1 cellular context compared by ENCODE assay signal in genomic region chr3:197736491-197737318, GRCh38.
TF ChIP-seq lines count a peak whose summit lies in the region.

TSS of gene RUBCN (minus strand) at chr3:197736904. CDS start at chr3:197736719, 185 bp downstream.

TF ChIP-seq in HepG2, 621 proteins besides CTCF, POLR2A, EP300 and RAD21 (continued from another document and continues in another):
- no peak for TF ChIP-seq ZHX1 (CRISPR knock-in tag; IDR thresholded peaks at IDR 0.05; ENCODE audit: low read depth)
- peak; percentile 74 for TF ChIP-seq ZNF740 (CRISPR knock-in tag; IDR thresholded peaks at IDR 0.05)
- TF ChIP-seq ZNF790 (CRISPR knock-in tag; IDR thresholded peaks at IDR 0.05; ENCODE audit: borderline replicate concordance): no peak; the same call in 1 of the 2 replicates
- peak; percentile 32 for TF ChIP-seq FOXA3 (CRISPR knock-in tag; IDR thresholded peaks at IDR 0.05)
- peak; percentile 95 for TF ChIP-seq GABPB1 (CRISPR knock-in tag; IDR thresholded peaks at IDR 0.05)
- TF ChIP-seq HOMEZ (CRISPR knock-in tag; IDR thresholded peaks at IDR 0.05; ENCODE audit: low read depth): peak; percentile 59; the same call in 1 of the 2 replicates
- TF ChIP-seq ZNF260 (CRISPR knock-in tag; IDR thresholded peaks at IDR 0.05; ENCODE audit: borderline replicate concordance, low read depth): no peak
- 0 out of 2 replicates have a peak, but pooled peaks have one; percentile 63 for TF ChIP-seq TBP (CRISPR knock-in tag; IDR thresholded peaks at IDR 0.05)
- peak; percentile 42 for TF ChIP-seq PATZ1 (CRISPR knock-in tag; IDR thresholded peaks at IDR 0.05)
- TF ChIP-seq MXI1 (IDR thresholded peaks at IDR 0.05; ENCODE audit: borderline replicate concordance, low read depth, low read length): peak; percentile 47; the same call in 1 of the 3 replicates
- TF ChIP-seq ZFP41 (CRISPR knock-in tag; IDR thresholded peaks at IDR 0.05; ENCODE audit: borderline replicate concordance): no peak
- TF ChIP-seq ZNF431 (CRISPR knock-in tag; IDR thresholded peaks at IDR 0.05; ENCODE audit: borderline replicate concordance, low read depth): no peak
- no peak for TF ChIP-seq HNRNPH1 (optimal IDR thresholded peaks at IDR 0.05; ENCODE audit: low read depth, low read length)
- no peak for TF ChIP-seq LCORL (IDR thresholded peaks at IDR 0.05)
- no peak; the same call in none of the 2 replicates for TF ChIP-seq LCORL (CRISPR knock-in tag; IDR thresholded peaks at IDR 0.05)
- TF ChIP-seq ZMAT5 (CRISPR knock-in tag; IDR thresholded peaks at IDR 0.05; ENCODE audit: borderline replicate concordance, low read depth): no peak
- TF ChIP-seq POGZ (CRISPR knock-in tag; IDR thresholded peaks at IDR 0.05): peak; percentile 50; the same call in 1 of the 2 replicates
- peak; percentile 84 for TF ChIP-seq ETV5 (CRISPR knock-in tag; IDR thresholded peaks at IDR 0.05; ENCODE audit: borderline replicate concordance)
- TF ChIP-seq THAP9 (CRISPR knock-in tag; IDR thresholded peaks at IDR 0.05; ENCODE audit: borderline replicate concordance): peak; percentile 45; the same call in 1 of the 2 replicates
- no peak for TF ChIP-seq ZFYVE20 (CRISPR knock-in tag; IDR thresholded peaks at IDR 0.05; ENCODE audit: borderline replicate concordance, low read depth)
- TF ChIP-seq NRL (CRISPR knock-in tag; IDR thresholded peaks at IDR 0.05; ENCODE audit: borderline replicate concordance): no peak; the same call in 1 of the 2 replicates
- peak; percentile 79 for TF ChIP-seq SP2 (CRISPR knock-in tag; IDR thresholded peaks at IDR 0.05)
- TF ChIP-seq BORCS8-MEF2B (CRISPR knock-in tag; IDR thresholded peaks at IDR 0.05): peak; percentile 41; the same call in 1 of the 2 replicates
- TF ChIP-seq STAT5B (CRISPR knock-in tag; IDR thresholded peaks at IDR 0.05): no peak
- no peak for TF ChIP-seq FOXA1 (IDR thresholded peaks at IDR 0.05)
- TF ChIP-seq FOXA1 (CRISPR knock-in tag; IDR thresholded peaks at IDR 0.05): no peak
- no peak for TF ChIP-seq PTBP1 (IDR thresholded peaks at IDR 0.05; ENCODE audit: low read depth, low read length, poor library complexity, severe bottlenecking)
- 0 out of 2 replicates have a peak, but pooled peaks have one; percentile 26 for TF ChIP-seq PAXIP1 (CRISPR knock-in tag; conservative IDR thresholded peaks at IDR 0.05)
- TF ChIP-seq IKZF5 (CRISPR knock-in tag; IDR thresholded peaks at IDR 0.05): peak; percentile 44; the same call in 1 of the 2 replicates
- no peak for TF ChIP-seq SIN3B (IDR thresholded peaks at IDR 0.05; ENCODE audit: low read length)
- no peak for TF ChIP-seq PRDM4 (CRISPR knock-in tag; IDR thresholded peaks at IDR 0.05; ENCODE audit: borderline replicate concordance)
- no peak for TF ChIP-seq ZFP90 (CRISPR knock-in tag; IDR thresholded peaks at IDR 0.05; ENCODE audit: borderline replicate concordance)
- no peak; the same call in 1 of the 2 replicates for TF ChIP-seq ZNF317 (CRISPR knock-in tag; IDR thresholded peaks at IDR 0.05)
- no peak for TF ChIP-seq MED8 (CRISPR knock-in tag; IDR thresholded peaks at IDR 0.05; ENCODE audit: insufficient replicate concordance)
- peak; percentile 42 for TF ChIP-seq PHF5A (CRISPR knock-in tag; IDR thresholded peaks at IDR 0.05; ENCODE audit: low read depth, unreplicated experiment)
- TF ChIP-seq ZNF850 (CRISPR knock-in tag; conservative IDR thresholded peaks at IDR 0.05): no peak
- TF ChIP-seq DR1 (CRISPR knock-in tag; IDR thresholded peaks at IDR 0.05): no peak
